In the genomic region with DNA sequence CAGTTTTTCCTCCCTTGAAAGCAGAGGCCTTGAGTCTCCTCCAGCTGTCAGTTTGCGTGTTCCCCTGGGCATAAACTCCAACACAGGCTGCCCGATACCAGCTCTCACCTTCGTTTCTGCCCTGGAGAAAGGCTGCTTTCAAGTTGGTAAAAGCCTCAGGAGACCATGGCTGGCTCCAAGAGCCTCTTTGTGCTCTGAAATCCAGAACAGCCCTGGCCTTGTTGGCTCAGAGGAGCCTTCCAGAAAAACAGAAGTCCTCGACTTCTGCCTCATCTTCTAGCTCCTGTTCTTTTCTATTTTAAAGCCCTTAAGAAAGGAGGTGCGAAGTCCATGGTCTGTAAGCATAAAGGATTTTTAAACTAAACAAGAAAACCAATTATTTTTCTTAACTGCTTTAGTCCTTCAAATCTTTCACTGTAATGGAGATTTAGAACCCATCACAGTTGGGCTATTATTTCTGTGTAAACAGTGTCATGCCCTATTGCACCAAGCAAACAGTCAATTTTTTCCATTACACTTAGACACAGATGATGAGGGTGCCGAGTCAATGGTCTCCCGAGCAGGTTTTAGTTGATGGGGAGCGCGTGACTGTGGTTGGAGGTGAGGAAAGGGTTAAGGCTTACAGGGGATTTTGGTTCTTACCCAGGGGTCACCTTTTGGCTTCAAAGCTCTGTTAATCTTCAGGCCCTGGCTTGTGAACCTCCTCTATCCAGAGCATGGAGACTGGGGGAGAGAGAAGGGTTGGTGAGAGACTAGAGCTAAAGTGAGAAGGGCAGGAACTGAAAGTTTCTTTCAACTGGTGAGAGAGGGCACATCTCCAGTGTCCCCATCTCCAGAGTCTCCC, we compare ENCODE assay signal across 9 cellular contexts.
DNase-seq lines count a peak whose midpoint lies in the region; ATAC-seq and TF ChIP-seq lines count a peak whose summit lies in the region.
"Had no signal": no experiment of that assay in that cellular context is flagged by ENCODE, and none has a peak within 500 bp of the region (broad histone marks: within the 10 kb centered on the region; RNA-seq: fewer than 3 reads in every experiment).

No MANE protein-coding gene starts in this region.

- H3K9me3 Mint-ChIP-seq in H9 (no peaks in the 10 kb centered on the region), nephron (no peaks in the 10 kb centered on the region)

- H2BK12ac ChIP-seq in H9 (ENCODE audit: insufficient read length, low read depth, low read length): no peak overlapping the region

- no peaks in the 10 kb centered on the region; the same call in 1 of the 2 replicates for H3K27me3 ChIP-seq in H9 (ENCODE audit: insufficient read depth, low read length)
- no peaks in the 10 kb centered on the region for H3K27me3 ChIP-seq in esophagus squamous epithelium

- no peaks in the 10 kb centered on the region for H3K27me3 Mint-ChIP-seq in H9 (ENCODE audit: low read depth)
- peaks cover 94% of the 10 kb centered on the region for H3K27me3 Mint-ChIP-seq in nephron (ENCODE audit: low read depth)

- no peak overlapping the region for H3K4me2 ChIP-seq in H9 (ENCODE audit: insufficient read depth, insufficient read length, low read length)

- ATAC-seq in GM18508 (IDR thresholded peaks at IDR 0.05; ENCODE audit: insufficient read depth, unreplicated experiment) (peak; percentile 35), HG03175 (IDR thresholded peaks at IDR 0.05; ENCODE audit: unreplicated experiment) (no peak)
- ATAC-seq: left colon had no signal

- no peak overlapping the region for H4K5ac ChIP-seq in H9 (ENCODE audit: insufficient read length, low read depth, low read length)

- H4K20me1 ChIP-seq in H9 (ENCODE audit: control insufficient read depth, insufficient read depth, insufficient read length): no peaks in the 10 kb centered on the region

- no peak overlapping the region for H2BK5ac ChIP-seq in H9 (ENCODE audit: insufficient read length, low read length)

- TF ChIP-seq POLR2A in esophagus squamous epithelium (IDR thresholded peaks at IDR 0.05): no peak

- POLR2A ChIA-PET in RWPE1 (lab: Yijun Ruan, JAX; ENCODE audit: low non-redundant PET): no interaction called here

- no CpG with 5 or more reads among the region's 9 CpGs for WGBS in H9 (ENCODE audit: extremely low coverage, insufficient read length, low lambda C conversion rate)
- 89 to 91% methylated on average over 8 to 9 of the region's 9 CpGs for WGBS in esophagus squamous epithelium, 2 donors

- DNase-seq in H9 (no peak), NCI-H345 treated with DMSO at 0.1 percent for 48 hours (lab: John Stamatoyannopoulos, UW; ENCODE audit: unreplicated experiment) (peak; percentile 36), esophagus squamous epithelium (lab: John Stamatoyannopoulos, UW) (no peak), RWPE1 (ENCODE audit: low spot score) (no peak)
- no peak for DNase-seq in activated naive CD4-positive, alpha-beta T cell (lab: John Stamatoyannopoulos, UW)
- DNase-seq: left colon had no signal

- CTCF ChIA-PET in RWPE1 (lab: Yijun Ruan, JAX): interaction anchor here (1.2 kb wide), 1 partner anchor 226 kb away, joined by 3 read pairs; no protein-coding TSS in a partner anchor

- peaks cover 28% of the 10 kb centered on the region for H3K4me1 ChIP-seq in H9 (ENCODE audit: insufficient read depth, low read length)
- H3K4me1 ChIP-seq in esophagus squamous epithelium: peaks cover 0 to 14% (median 0%) of the 10 kb centered on the region in 3 donors

- no peak overlapping the region for H4K8ac ChIP-seq in H9 (replicated peaks; ENCODE audit: insufficient read length, low read depth, low read length)

- H3K4ac ChIP-seq in H9 (ENCODE audit: low read depth, low read length): no peak overlapping the region

- no peaks in the 10 kb centered on the region for H3K79me1 ChIP-seq in H9 (ENCODE audit: insufficient read depth, low read depth, low read length, poor library complexity, severe bottlenecking)

- TF ChIP-seq CTCF in H9 (conservative IDR thresholded peaks at IDR 0.05) (no peak), nephron (IDR thresholded peaks at IDR 0.05; ENCODE audit: unreplicated experiment in 3 of 3) (no peak), esophagus squamous epithelium (IDR thresholded peaks at IDR 0.05) (no peak), RWPE1 (conservative IDR thresholded peaks at IDR 0.05; ENCODE audit: low read depth) (no peak)

- no peak overlapping the region for H3K23ac ChIP-seq in H9 (ENCODE audit: insufficient read length, low read depth, low read length)

- H4K91ac ChIP-seq in H9 (ENCODE audit: insufficient read length, low read depth, low read length): no peak overlapping the region

- H3K56ac ChIP-seq in H9 (ENCODE audit: insufficient read length, low read depth, low read length): no peak overlapping the region

- H3K36me3 ChIP-seq in esophagus squamous epithelium: no peaks in the 10 kb centered on the region

- no peak overlapping the region for H3K18ac ChIP-seq in H9 (ENCODE audit: insufficient read length, low read depth, low read length)

- H3K9me3 ChIP-seq in H9 (ENCODE audit: control insufficient read depth, low read depth, low read length): no peaks in the 10 kb centered on the region
- no peaks in the 10 kb centered on the region for H3K9me3 ChIP-seq in esophagus squamous epithelium

- H2BK120ac ChIP-seq in H9 (ENCODE audit: low read depth, low read length, poor library complexity, severe bottlenecking): no peak overlapping the region

- H3K14ac ChIP-seq in H9 (ENCODE audit: insufficient read depth, low read length): no peak overlapping the region

- H3K23me2 ChIP-seq in H9 (ENCODE audit: insufficient read length, low read depth, low read length, poor library complexity, severe bottlenecking): no peaks in the 10 kb centered on the region

- H2AFZ ChIP-seq in H9 (ENCODE audit: low read length): no peak overlapping the region

- H3T11ph ChIP-seq in H9 (ENCODE audit: low read length): no peak overlapping the region

- H2BK15ac ChIP-seq in H9 (ENCODE audit: low read depth, low read length): no peak overlapping the region

- H3K27ac ChIP-seq in H9 (ENCODE audit: insufficient read length, low read depth, low read length): no peak overlapping the region
- H3K27ac ChIP-seq in esophagus squamous epithelium: no peak overlapping the region
- no peak overlapping the region for H3K27ac ChIP-seq in RWPE1

- H2BK20ac ChIP-seq in H9 (ENCODE audit: low read depth, low read length, poor library complexity, severe bottlenecking): no peak overlapping the region

- no peaks in the 10 kb centered on the region for H3K79me2 ChIP-seq in H9 (ENCODE audit: insufficient read depth, low read length)

- H3K27ac Mint-ChIP-seq in H9 (peak overlapping the region in 2 of 3 experiments; percentile 86 to 93; a peak in 5 of 7 replicates), nephron (peak overlapping the region in 2 of 3 experiments; percentile 35 to 66)

- no peak overlapping the region for H3K9ac ChIP-seq in H9 (ENCODE audit: extremely low read depth, insufficient read length, low read length)

- H2AK5ac ChIP-seq in H9 (ENCODE audit: insufficient read length, low read length): no peak overlapping the region

- H3K4me3 Mint-ChIP-seq in H9 (no peak overlapping the region), nephron (no peak overlapping the region)

- intact Hi-C loops in esophagus squamous epithelium (cut with DNase I): no loop called here

- no peak overlapping the region for H3K4me3 ChIP-seq in esophagus squamous epithelium

- H3K4me1 Mint-ChIP-seq in H9 (peaks cover 78 to 91% of the 10 kb centered on the region in 2 experiments), nephron (peaks cover 70% of the 10 kb centered on the region)

- H3K36me3 Mint-ChIP-seq in H9 (ENCODE audit: insufficient read depth in 1 of 3, low read depth in 3 of 3): peaks cover 0 to 4% (median 0%) of the 10 kb centered on the region in 3 experiments; a peak in 1 of 7 replicates
- H3K36me3 Mint-ChIP-seq in nephron (ENCODE audit: low read depth): peaks cover 4% of the 10 kb centered on the region
